Comparison of ENCODE assay signal across 1 cellular context in the genomic region with DNA sequence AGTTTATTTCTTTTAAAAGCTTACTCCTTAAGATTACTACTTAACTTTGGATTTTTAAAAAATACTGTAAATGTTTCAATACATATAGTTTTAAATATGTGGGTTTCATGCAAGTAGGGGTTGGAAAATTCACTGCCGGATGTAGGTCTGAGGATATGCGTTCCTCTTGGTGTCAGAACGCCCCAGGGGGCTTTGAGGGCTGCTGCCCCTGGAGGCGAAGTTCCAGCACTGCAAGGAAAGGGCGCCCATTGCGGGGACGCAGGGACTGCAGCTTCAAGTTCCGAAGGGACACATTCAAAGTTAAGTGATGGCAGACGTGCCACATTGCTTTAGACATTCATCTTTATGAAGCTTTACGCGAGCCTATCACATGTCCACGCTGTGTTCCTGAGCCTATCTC.
TF ChIP-seq lines count a peak whose summit lies in the region.

No MANE protein-coding gene starts in this region.

TF ChIP-seq in Ishikawa, 13 proteins besides CTCF, POLR2A, EP300 and RAD21 (continued from another document):
- no peak for TF ChIP-seq REST (IDR thresholded peaks at IDR 0.05; ENCODE audit: low read depth)
- TF ChIP-seq, protein P1, sequence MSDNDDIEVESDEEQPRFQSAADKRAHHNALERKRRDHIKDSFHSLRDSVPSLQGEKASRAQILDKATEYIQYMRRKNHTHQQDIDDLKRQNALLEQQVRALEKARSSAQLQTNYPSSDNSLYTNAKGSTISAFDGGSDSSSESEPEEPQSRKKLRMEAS (IDR thresholded peaks at IDR 0.05), result no peak
- TF ChIP-seq, protein P2, sequence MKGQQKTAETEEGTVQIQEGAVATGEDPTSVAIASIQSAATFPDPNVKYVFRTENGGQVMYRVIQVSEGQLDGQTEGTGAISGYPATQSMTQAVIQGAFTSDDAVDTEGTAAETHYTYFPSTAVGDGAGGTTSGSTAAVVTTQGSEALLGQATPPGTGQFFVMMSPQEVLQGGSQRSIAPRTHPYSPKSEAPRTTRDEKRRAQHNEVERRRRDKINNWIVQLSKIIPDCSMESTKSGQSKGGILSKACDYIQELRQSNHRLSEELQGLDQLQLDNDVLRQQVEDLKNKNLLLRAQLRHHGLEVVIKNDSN (IDR thresholded peaks at IDR 0.05), result no peak
- no peak for TF ChIP-seq TEAD4 (IDR thresholded peaks at IDR 0.05)
- TF ChIP-seq FOXM1 (IDR thresholded peaks at IDR 0.05; ENCODE audit: borderline replicate concordance, low read depth), result no peak
- no peak for TF ChIP-seq TCF12 (IDR thresholded peaks at IDR 0.05; ENCODE audit: low read depth)
